Comparison of ENCODE assay signal across 33 cellular contexts in the genomic region with DNA sequence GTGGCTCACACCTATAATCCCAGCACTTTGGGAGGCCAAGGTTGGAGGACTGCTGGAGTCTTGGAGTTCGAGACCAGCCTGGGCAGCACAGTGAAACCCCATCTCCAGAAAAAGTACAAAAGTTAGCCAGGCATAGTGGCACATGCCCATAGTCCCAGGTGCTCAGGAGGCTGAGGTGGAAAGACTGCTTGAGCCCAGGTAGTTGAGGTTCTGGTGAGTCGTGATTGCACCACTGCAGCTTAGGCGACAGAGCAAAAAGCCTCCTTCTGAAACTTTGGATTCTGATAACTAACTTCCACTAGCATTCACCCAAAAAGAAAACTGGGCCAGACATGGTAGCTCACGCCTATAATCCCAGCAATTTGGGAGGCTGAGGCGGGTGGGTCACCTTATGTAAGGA. TPM values are rescaled to one million over a fixed set of nuclear protein-coding genes. Genes with fewer than 3 reads are reported as not detected.
"Had no signal": no experiment of that assay in that cellular context is flagged by ENCODE, and none has a peak within 500 bp of the region (broad histone marks: within the 10 kb centered on the region; RNA-seq: fewer than 3 reads in every experiment).

No MANE protein-coding gene starts in this region.

- H3K4me3 ChIP-seq: cardiac muscle cell, colonic mucosa, esophagus muscularis mucosa, gastroesophageal sphincter had no signal

- H3K36me3 ChIP-seq: brain microvascular endothelial cell, cardiac muscle cell, colonic mucosa, gastroesophageal sphincter had no signal

- DNase-seq: activated B cell treated with CpG ODN at 0.5 μM for 24 hours; activated CD4-positive, alpha-beta T cell treated with anti-CD3 and anti-CD28 coated beads for 48 hours; activated CD4-positive, alpha-beta T cell treated with anti-CD3 and anti-CD28 coated beads, Interleukin-2, amount 50 U/mL, for 1 hour; activated CD4-positive, alpha-beta T cell treated with anti-CD3 and anti-CD28 coated beads, Interleukin-2, amount 50 U/mL, for 48 hours; activated CD8-positive, alpha-beta memory T cell treated with anti-CD3 and anti-CD28 coated beads for 24 hours; activated CD8-positive, alpha-beta T cell treated with anti-CD3 and anti-CD28 coated beads for 36 hours; activated effector memory CD4-positive, alpha-beta T cell treated with Interleukin-2 at 50 U/mL for 16 hours; activated gamma-delta T cell treated with Interleukin-2 at 50 U/mL for 16 hours; activated naive CD4-positive, alpha-beta T cell treated with anti-CD3 and anti-CD28 coated beads, Interleukin-2, amount 50 U/mL, for 16 hours; activated naive CD4-positive, alpha-beta T cell treated with Interleukin-2 at 50 U/mL for 16 hours; activated T-cell treated with anti-CD3 and anti-CD28 coated beads, Interleukin-2, amount 50 U/mL, for 4 hours; amniotic stem cell; anterior cingulate cortex; brain microvascular endothelial cell; central memory CD4-positive, alpha-beta T cell; cerebellar nuclear complex; colonic mucosa; effector CD8-positive, alpha-beta T cell; foreskin melanocyte; SW 1271; T-cell; T1000; WERI-Rb-1 had no signal

- ATAC-seq: activated CD4-positive, CD25-positive, alpha-beta regulatory T cell treated with anti-CD3 and anti-CD28 coated beads, Interleukin-2, amount 50 U/mL, for 24 hours; activated CD8-positive, alpha-beta T cell treated with anti-CD3 and anti-CD28 coated beads for 36 hours; activated T-cell treated with anti-CD3 and anti-CD28 coated beads, Interleukin-2, amount 50 U/mL, for 4 hours; activated T-helper 17 cell treated with anti-CD3 and anti-CD28 coated beads, Interleukin-2, amount 50 U/mL, for 72 hours; gastroesophageal sphincter; T-cell had no signal

- H3K27me3 ChIP-seq: brain microvascular endothelial cell, cardiac muscle cell, colonic mucosa, esophagus muscularis mucosa, gastroesophageal sphincter had no signal

- H3K9me3 ChIP-seq: colonic mucosa, esophagus muscularis mucosa, gastroesophageal sphincter had no signal

- H3K27ac ChIP-seq: brain microvascular endothelial cell, cardiac muscle cell, colonic mucosa, esophagus muscularis mucosa, gastroesophageal sphincter, WERI-Rb-1 had no signal

RNA-seq across cellular contexts. Expression of a gene that starts 20.8 kb away (rescaled TPM):
- total RNA-seq: activated B cell treated with CpG ODN at 0.5 μM for 24 hours; activated CD8-positive, alpha-beta T cell treated with anti-CD3 and anti-CD28 coated beads for 36 hours; activated T-cell treated with anti-CD3 and anti-CD28 coated beads, Interleukin-2, amount 50 U/mL, for 4 hours; activated T-helper 17 cell treated with anti-CD3 and anti-CD28 coated beads, Interleukin-2, amount 50 U/mL, for 72 hours; astrocyte; cardiac muscle cell; colonic mucosa; dermis microvascular lymphatic vessel endothelial cell; endothelial cell of umbilical vein; esophagus muscularis mucosa; gastroesophageal sphincter; glomerular endothelial cell; T-cell had no signal
- polyA plus RNA-seq: adipose tissue, endothelial cell of umbilical vein had no signal
